In the genomic region with DNA sequence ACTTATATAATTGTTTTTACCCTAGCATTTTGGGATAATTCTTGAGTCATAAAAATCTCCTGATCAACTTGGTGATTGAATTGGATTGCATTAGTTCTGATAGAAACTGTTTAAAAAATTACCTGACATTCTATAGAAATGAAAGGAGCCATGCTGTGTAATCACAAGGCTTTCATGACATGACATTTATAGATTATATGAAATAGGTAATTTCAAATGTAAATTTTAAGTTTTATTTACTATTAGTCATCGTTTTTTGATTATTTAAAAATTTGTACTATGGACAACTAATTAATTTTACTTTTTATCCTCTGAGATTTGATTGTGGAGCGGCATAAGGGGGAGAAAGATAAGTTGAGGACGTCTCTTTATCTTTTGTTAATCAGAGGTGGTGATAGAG, we compare ENCODE assay signal across 12 cellular contexts. TPM values are rescaled to one million over a fixed set of nuclear protein-coding genes. Genes with fewer than 3 reads are reported as not detected.
DNase-seq lines count a peak whose midpoint lies in the region; ATAC-seq, FAIRE-seq and TF ChIP-seq lines count a peak whose summit lies in the region.
"Had no signal": no experiment of that assay in that cellular context is flagged by ENCODE, and none has a peak within 500 bp of the region (broad histone marks: within the 10 kb centered on the region; RNA-seq: fewer than 3 reads in every experiment).

No MANE protein-coding gene starts in this region.

- no peak overlapping the region for H2AFZ ChIP-seq in endothelial cell of umbilical vein (ENCODE audit: low read depth, low read length)

- no peak overlapping the region for H3K4me3 ChIP-seq in endothelial cell of umbilical vein (replicated peaks in 1 of 3; ENCODE audit: insufficient read depth in 1 of 3, low read depth in 1 of 3, low read length in 3 of 3)

- H3K4me2 ChIP-seq in endothelial cell of umbilical vein (ENCODE audit: insufficient read depth, low read length): peak overlapping the region; percentile 55

- no peak for DNase-seq in CD4-positive, alpha-beta T cell
- DNase-seq in RCC 7860 (ENCODE audit: low spot score): no peak
- no peak for DNase-seq in endothelial cell of umbilical vein (ENCODE audit: low read depth, low spot score)
- no peak for DNase-seq in osteocyte (ENCODE audit: extremely low spot score, unreplicated experiment)
- DNase-seq in DMS153 (lab: John Stamatoyannopoulos, UW): no peak
- no peak for DNase-seq in H54 (ENCODE audit: insufficient read length, low spot score)
- DNase-seq in RKO (ENCODE audit: low spot score): no peak
- DNase-seq in stimulated activated CD4-positive, alpha-beta T cell treated with anti-CD3 and anti-CD28 coated beads, Interleukin-4, amount 100 ng/mL, for 4 hours: no peak
- DNase-seq: brain microvascular endothelial cell, EL, KBM-7, NCI-H748 treated with DMSO at 0.1 percent for 48 hours had no signal

- CTCF ChIA-PET in CD4-positive, alpha-beta T cell (lab: Charles Lee): interaction anchor here (1.0 to 3.6 kb wide), 5 partner anchors 13 to 91 kb away, joined by 3 to 25 read pairs (median 8); a partner anchor contains a TSS
- CTCF ChIA-PET in endothelial cell of umbilical vein (lab: Charles Lee): interaction anchor here (0.9 kb wide), 1 partner anchor 33 kb away, joined by 3 read pairs; no protein-coding TSS in a partner anchor

- peaks cover 94% of the 10 kb centered on the region for H3K36me3 Mint-ChIP-seq in CD4-positive, alpha-beta T cell (ENCODE audit: low read depth)
- H3K36me3 Mint-ChIP-seq in osteocyte (ENCODE audit: unreplicated experiment): peaks cover 80% of the 10 kb centered on the region

- no peaks in the 10 kb centered on the region for H3K9me3 ChIP-seq in CD4-positive, alpha-beta T cell (ENCODE audit: control insufficient read depth, low read length)
- no peaks in the 10 kb centered on the region for H3K9me3 ChIP-seq in endothelial cell of umbilical vein (replicated peaks; ENCODE audit: control insufficient read depth, insufficient read depth, low read length)

- no peaks in the 10 kb centered on the region for H3K27me3 ChIP-seq in CD4-positive, alpha-beta T cell (ENCODE audit: control insufficient read depth, insufficient read depth, low read length)
- H3K27me3 ChIP-seq in endothelial cell of umbilical vein (ENCODE audit: control insufficient read depth in 2 of 2, insufficient read depth in 2 of 2, low read length in 2 of 2): no peaks in the 10 kb centered on the region
- H3K27me3 ChIP-seq: brain microvascular endothelial cell had no signal

- H3K9me1 ChIP-seq in endothelial cell of umbilical vein (replicated peaks; ENCODE audit: control insufficient read depth, extremely low read depth, insufficient read depth, low read length): no peaks in the 10 kb centered on the region

- intact Hi-C loops in CD4-positive, alpha-beta T cell (cut with DNase I, micrococcal nuclease): loop anchor here in 1 of 2 experiments (1.0 kb wide), 1 partner anchor 8 kb away; no protein-coding TSS in a partner anchor
- intact Hi-C loops in endothelial cell of umbilical vein (cut with micrococcal nuclease): no loop called here

- peak; percentile 25 for FAIRE-seq in RCC 7860 (lab: Jason Lieb, UNC)
- no peak for FAIRE-seq in endothelial cell of umbilical vein (lab: Jason Lieb, UNC)
- FAIRE-seq in H54 (lab: Jason Lieb, UNC): no peak

- peaks cover 99% of the 10 kb centered on the region for H3K79me2 ChIP-seq in endothelial cell of umbilical vein (ENCODE audit: control insufficient read depth, insufficient read depth, low read length)

- H3K4me3 Mint-ChIP-seq in CD4-positive, alpha-beta T cell: peak overlapping the region; percentile 74
- H3K4me3 Mint-ChIP-seq in osteocyte (ENCODE audit: unreplicated experiment): peak overlapping the region; percentile 42

- H3K9ac ChIP-seq in endothelial cell of umbilical vein (replicated peaks; ENCODE audit: extremely low read depth, insufficient read depth, low read length): no peak overlapping the region

- POLR2A ChIA-PET in CD4-positive, alpha-beta T cell (lab: Charles Lee): interaction anchor here (1.0 to 20.1 kb wide), 9 partner anchors 8 to 79 kb away, joined by 3 to 1007 read pairs (median 7); a partner anchor contains a TSS
- POLR2A ChIA-PET in endothelial cell of umbilical vein (lab: Charles Lee): no interaction called here

- TF ChIP-seq POLR2A in endothelial cell of umbilical vein (IDR thresholded peaks at IDR 0.05; ENCODE audit: low read depth, low read length): no peak
- no peak for TF ChIP-seq POLR2A in H54 (IDR thresholded peaks at IDR 0.05; ENCODE audit: low read depth, low read length)

- H4K20me1 ChIP-seq in endothelial cell of umbilical vein (replicated peaks; ENCODE audit: control insufficient read depth, extremely low read depth, insufficient read depth, low read length): no peaks in the 10 kb centered on the region

- H3K27ac Mint-ChIP-seq in CD4-positive, alpha-beta T cell: peak overlapping the region; percentile 99
- H3K27ac Mint-ChIP-seq in osteocyte (ENCODE audit: unreplicated experiment): peak overlapping the region; percentile 73

- H3K27me3 Mint-ChIP-seq in CD4-positive, alpha-beta T cell: peaks cover 5% of the 10 kb centered on the region
- H3K27me3 Mint-ChIP-seq in osteocyte (ENCODE audit: unreplicated experiment): no peaks in the 10 kb centered on the region

- peaks cover 72% of the 10 kb centered on the region for H3K4me1 Mint-ChIP-seq in CD4-positive, alpha-beta T cell (ENCODE audit: low read depth)
- H3K4me1 Mint-ChIP-seq in osteocyte (ENCODE audit: unreplicated experiment): peaks cover 49% of the 10 kb centered on the region

- no peaks in the 10 kb centered on the region for H3K9me3 Mint-ChIP-seq in CD4-positive, alpha-beta T cell
- H3K9me3 Mint-ChIP-seq in osteocyte (ENCODE audit: unreplicated experiment): no peaks in the 10 kb centered on the region

- BruUV-seq in endothelial cell of umbilical vein (replicated peaks; lab: Mats Ljungman, UMichigan): no TSS peak

- H3K4me1 ChIP-seq in endothelial cell of umbilical vein (ENCODE audit: control insufficient read depth, extremely low read depth, insufficient read depth, low read length): peaks cover 22% of the 10 kb centered on the region

- dilution Hi-C loops in endothelial cell of umbilical vein (cut with MboI; ENCODE audit: extremely low pct_ligation_motif_present, low sequenced_read_pairs): no loop called here

- TF ChIP-seq CTCF in CD4-positive, alpha-beta T cell (IDR thresholded peaks at IDR 0.05): no peak
- TF ChIP-seq CTCF in endothelial cell of umbilical vein (IDR thresholded peaks at IDR 0.05; ENCODE audit: extremely low read depth in 1 of 2, insufficient read depth in 1 of 2, low read depth in 1 of 2, low read length in 2 of 2): no peak
- no peak for TF ChIP-seq CTCF in osteocyte (IDR thresholded peaks at IDR 0.05)

- peaks cover 5 to 35% of the 10 kb centered on the region in 2 experiments for H3K36me3 ChIP-seq in endothelial cell of umbilical vein (ENCODE audit: control insufficient read depth in 2 of 2, extremely low read depth in 1 of 2, insufficient read depth in 2 of 2, low read length in 2 of 2)

- no peak for ATAC-seq in CD4-positive, alpha-beta T cell (ENCODE audit: poor library complexity)

- H3K27ac ChIP-seq in CD4-positive, alpha-beta T cell (ENCODE audit: low read depth, low read length): no peak overlapping the region
- peak overlapping the region; percentile 4 for H3K27ac ChIP-seq in endothelial cell of umbilical vein (ENCODE audit: insufficient read depth, low read depth, low read length)
- H3K27ac ChIP-seq: brain microvascular endothelial cell had no signal

TF ChIP-seq in endothelial cell of umbilical vein, 7 proteins besides CTCF, POLR2A, EP300 and RAD21:
- TF ChIP-seq GATA2 (IDR thresholded peaks at IDR 0.05; ENCODE audit: insufficient read depth, insufficient read length, low read depth, low read length): no peak
- no peak for TF ChIP-seq MYC (IDR thresholded peaks at IDR 0.05; ENCODE audit: low read depth, low read length)
- no peak for TF ChIP-seq FOS (IDR thresholded peaks at IDR 0.05; ENCODE audit: borderline replicate concordance, insufficient read depth, low read length)
- TF ChIP-seq POLR2AphosphoS5 (IDR thresholded peaks at IDR 0.05; ENCODE audit: insufficient read depth, low read depth, low read length): no peak
- no peak for TF ChIP-seq JUN (IDR thresholded peaks at IDR 0.05; ENCODE audit: borderline replicate concordance, insufficient read depth, insufficient read length, low read depth)
- no peak for TF ChIP-seq EZH2 (IDR thresholded peaks at IDR 0.05; ENCODE audit: borderline replicate concordance, low read depth, low read length, severe bottlenecking)
- TF ChIP-seq, protein P1, sequence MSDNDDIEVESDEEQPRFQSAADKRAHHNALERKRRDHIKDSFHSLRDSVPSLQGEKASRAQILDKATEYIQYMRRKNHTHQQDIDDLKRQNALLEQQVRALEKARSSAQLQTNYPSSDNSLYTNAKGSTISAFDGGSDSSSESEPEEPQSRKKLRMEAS (IDR thresholded peaks at IDR 0.05; ENCODE audit: insufficient read depth, insufficient read length): no peak
TF ChIP-seq in endothelial cell of umbilical vein: peak in this region for 0.

RNA-seq across cellular contexts. Expression of a gene that starts 12.3 kb away (rescaled TPM):
- 100 to 1,000 TPM; 615 to 660 TPM for total RNA-seq in CD4-positive, alpha-beta T cell
- total RNA-seq in endothelial cell of umbilical vein (97.9 and 102 TPM in 2 replicates), osteocyte (89.9 and 102 TPM in 2 replicates)
- polyA plus RNA-seq in endothelial cell of umbilical vein: 35.9 and 53.8 TPM in 2 replicates
- polyA plus RNA-seq in endothelial cell of umbilical vein (2011; cell fraction: cytosol; rRNA removed): 34.4 and 35.9 TPM in 2 replicates
- polyA plus RNA-seq in endothelial cell of umbilical vein (2011; cell fraction: nucleus; rRNA removed): 242 and 270 TPM in 2 replicates
- polyA plus RNA-seq in endothelial cell of umbilical vein (2012): 47.9 and 49.9 TPM in 2 replicates
- 140 and 151 TPM in 2 replicates for polyA minus RNA-seq in endothelial cell of umbilical vein
- 29.8 TPM for polyA minus RNA-seq in endothelial cell of umbilical vein (2011; cell fraction: cytosol; rRNA and poly(A)+ RNA removed)
- polyA minus RNA-seq in endothelial cell of umbilical vein (2011; cell fraction: nucleus; rRNA and poly(A)+ RNA removed): 377 and 533 TPM in 2 replicates
